In the genomic region with DNA sequence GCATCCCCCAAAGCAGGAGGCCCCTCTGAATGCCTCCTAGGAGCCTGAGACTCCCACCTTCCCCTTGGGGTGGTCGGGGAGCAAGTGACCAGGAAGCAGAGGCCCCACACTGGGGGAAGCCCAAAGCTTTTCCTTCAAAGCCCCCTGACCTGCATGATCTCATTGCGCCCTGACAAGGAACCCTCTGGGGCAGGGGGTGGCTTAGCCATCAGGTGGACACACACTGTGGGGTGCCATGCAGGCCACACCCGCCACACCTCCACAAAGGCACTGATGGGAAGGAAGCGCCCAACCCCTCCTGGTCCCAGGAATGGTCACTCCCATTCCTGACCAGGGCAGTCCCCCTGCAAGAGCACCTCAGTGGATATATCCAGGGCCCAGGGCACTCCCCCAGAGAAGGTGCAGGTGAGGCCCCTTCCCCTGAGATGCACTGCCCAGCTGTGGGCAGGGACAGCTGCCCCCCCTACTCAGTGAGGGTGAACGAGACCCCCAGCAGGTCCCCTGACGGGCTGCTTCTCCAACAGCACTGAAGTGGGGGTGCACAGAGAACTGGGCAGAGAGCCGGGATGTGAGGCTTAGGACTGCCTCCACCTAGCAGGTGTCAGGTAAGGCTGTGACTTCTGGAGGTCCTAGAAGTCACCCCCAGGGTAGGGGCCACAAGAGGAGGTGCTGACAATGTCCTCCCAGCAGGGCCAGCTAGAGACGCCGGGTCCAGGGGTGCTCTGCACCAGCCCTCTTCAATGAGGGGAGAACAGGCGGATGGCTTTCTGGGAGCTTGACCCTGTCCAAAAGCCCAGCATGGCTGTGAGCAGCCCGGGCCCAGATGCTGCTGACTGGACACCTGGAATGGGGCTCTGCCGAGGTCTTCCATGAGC, we compare ENCODE assay signal across 16 cellular contexts.
"Had no signal": no experiment of that assay in that cellular context is flagged by ENCODE, and none has a peak within 500 bp of the region (broad histone marks: within the 10 kb centered on the region; RNA-seq: fewer than 3 reads in every experiment).

No MANE protein-coding gene starts in this region.

- H3K36me3 ChIP-seq: pancreas, thyroid gland, uterus had no signal

- DNase-seq: activated CD4-positive, alpha-beta T cell treated with anti-CD3 and anti-CD28 coated beads, Interleukin-2, amount 10 ng/mL, durations not matched to agents 24 days and 14 days; activated CD8-positive, alpha-beta T cell treated with anti-CD3 and anti-CD28 coated beads for 36 hours; activated naive CD4-positive, alpha-beta T cell treated with Interleukin-2 at 50 U/mL for 16 hours; activated T-cell treated with anti-CD3 and anti-CD28 coated beads, Interleukin-2, amount 50 U/mL, for 1 hour; brain microvascular endothelial cell; cortex of kidney; erythroblast; stimulated activated CD4-positive, alpha-beta T cell treated with anti-CD3 and anti-CD28 coated beads, Interleukin-12 subunit alpha, Interleukin-12 subunit beta, amount 100 ng/mL, for 4 hours; stimulated activated CD4-positive, alpha-beta T cell treated with anti-CD3 and anti-CD28 coated beads, Interleukin-1b, Interleukin-23, amount 100 ng/mL, for 48 hours; stimulated activated naive CD4-positive, alpha-beta T cell treated with Interleukin-2 at 50 U/mL for 16 hours; thyroid gland; uterus had no signal

- H3K27me3 Mint-ChIP-seq: activated CD4-positive, alpha-beta T cell treated with anti-CD3 and anti-CD28 coated beads, Interleukin-2, amount 10 ng/mL, durations not matched to agents 24 days and 14 days; activated CD8-positive, alpha-beta T cell treated with anti-CD3 and anti-CD28 coated beads for 36 hours; activated T-helper 17 cell treated with anti-CD3 and anti-CD28 coated beads, Interleukin-2, amount 50 U/mL, for 72 hours; central memory CD8-positive, alpha-beta T cell; naive thymus-derived CD8-positive, alpha-beta T cell had no signal

- H3K36me3 Mint-ChIP-seq: naive thymus-derived CD8-positive, alpha-beta T cell had no signal

- H3K4me3 Mint-ChIP-seq: activated CD4-positive, alpha-beta T cell treated with anti-CD3 and anti-CD28 coated beads, Interleukin-2, amount 10 ng/mL, durations not matched to agents 24 days and 14 days; activated CD8-positive, alpha-beta T cell treated with anti-CD3 and anti-CD28 coated beads for 36 hours; activated T-helper 17 cell treated with anti-CD3 and anti-CD28 coated beads, Interleukin-2, amount 50 U/mL, for 72 hours; central memory CD8-positive, alpha-beta T cell; naive thymus-derived CD8-positive, alpha-beta T cell had no signal

- H3K9me3 Mint-ChIP-seq: activated CD4-positive, alpha-beta T cell treated with anti-CD3 and anti-CD28 coated beads, Interleukin-2, amount 10 ng/mL, durations not matched to agents 24 days and 14 days; activated CD8-positive, alpha-beta T cell treated with anti-CD3 and anti-CD28 coated beads for 36 hours; activated T-helper 17 cell treated with anti-CD3 and anti-CD28 coated beads, Interleukin-2, amount 50 U/mL, for 72 hours; central memory CD8-positive, alpha-beta T cell; naive thymus-derived CD8-positive, alpha-beta T cell had no signal

- H3K4me1 Mint-ChIP-seq: activated T-helper 17 cell treated with anti-CD3 and anti-CD28 coated beads, Interleukin-2, amount 50 U/mL, for 72 hours had no signal

- H3K4me1 ChIP-seq: pancreas, uterus had no signal

- H3K27ac Mint-ChIP-seq: activated CD4-positive, alpha-beta T cell treated with anti-CD3 and anti-CD28 coated beads, Interleukin-2, amount 10 ng/mL, durations not matched to agents 24 days and 14 days; activated CD8-positive, alpha-beta T cell treated with anti-CD3 and anti-CD28 coated beads for 36 hours; activated T-helper 17 cell treated with anti-CD3 and anti-CD28 coated beads, Interleukin-2, amount 50 U/mL, for 72 hours; naive thymus-derived CD8-positive, alpha-beta T cell had no signal

- H3K4me3 ChIP-seq: pancreas, thyroid gland, uterus had no signal

- H3K27ac ChIP-seq: brain microvascular endothelial cell, uterus had no signal
